ENCODE assay signal across 1 cellular context in genomic region chr7:105026750-105027149, GRCh38.
TF ChIP-seq lines count a peak whose summit lies in the region.

No MANE protein-coding gene starts in this region.

TF ChIP-seq in A549, 52 proteins besides CTCF, POLR2A, EP300 and RAD21:
- TF ChIP-seq MAFK (IDR thresholded peaks at IDR 0.05; ENCODE audit: partially characterized antibody) (peak; percentile 44), HOXB5 (CRISPR knock-in tag; IDR thresholded peaks at IDR 0.05) (no peak)
